In genomic region chr10:86100581-86101061, GRCh38 we compare ENCODE assay signal across 7 cellular contexts.
DNase-seq lines count a peak whose midpoint lies in the region; ATAC-seq and TF ChIP-seq lines count a peak whose summit lies in the region.

No MANE protein-coding gene starts in this region.

- intact Hi-C loops in posterior cingulate gyrus (cut with DNase I) = loop anchor here (10.0 kb wide), 1 partner anchor 274 kb away; no protein-coding TSS in a partner anchor

- ATAC-seq in GM19351 (IDR thresholded peaks at IDR 0.05; ENCODE audit: unreplicated experiment) = peak; percentile 83
- peak; percentile 74 for ATAC-seq in HG03520 (IDR thresholded peaks at IDR 0.05; ENCODE audit: unreplicated experiment)

- no peaks in the 10 kb centered on the region for H3K4me1 ChIP-seq in DOHH2 (ENCODE audit: control insufficient read depth, low read length)
- H3K4me1 ChIP-seq in SJSA1 (replicated peaks) = no peaks in the 10 kb centered on the region

- H3K4me2 ChIP-seq in DOHH2 (ENCODE audit: low read length) = no peak overlapping the region

- H3K36me3 ChIP-seq in DOHH2 (ENCODE audit: control insufficient read depth, low read length) (no peaks in the 10 kb centered on the region), SJSA1 (no peaks in the 10 kb centered on the region)

- no peaks in the 10 kb centered on the region for H3F3A ChIP-seq in DOHH2 (ENCODE audit: control insufficient read depth, insufficient read depth)

- H3K27me3 ChIP-seq in DOHH2 (ENCODE audit: control insufficient read depth, low read length) (0 out of 2 replicates have a peak, but pooled peaks cover 5% of the 10 kb centered on the region), SJSA1 (replicated peaks) (no peaks in the 10 kb centered on the region)

- peak; percentile 86 for TF ChIP-seq CTCF in DOHH2 (IDR thresholded peaks at IDR 0.05; ENCODE audit: low read depth, low read length, poor library complexity, severe bottlenecking)

- H3K9me3 ChIP-seq in DOHH2 (ENCODE audit: control insufficient read depth, insufficient read depth, low read length) (no peaks in the 10 kb centered on the region), SJSA1 (replicated peaks) (no peaks in the 10 kb centered on the region)

- no peaks in the 10 kb centered on the region for H3K79me2 ChIP-seq in DOHH2 (ENCODE audit: control insufficient read depth, low read length)

- H3K4me3 ChIP-seq in DOHH2 (ENCODE audit: low read length) = no peak overlapping the region
- no peak overlapping the region for H3K4me3 ChIP-seq in SJSA1

- no peaks in the 10 kb centered on the region for H4K20me1 ChIP-seq in DOHH2 (ENCODE audit: control insufficient read depth, insufficient read depth, low read depth, low read length)

- H3K9me2 ChIP-seq in DOHH2 (replicated peaks; ENCODE audit: control insufficient read depth, low read length) = no peaks in the 10 kb centered on the region

- no peak overlapping the region for H3K27ac ChIP-seq in DOHH2 (ENCODE audit: low read depth, low read length)
- H3K27ac ChIP-seq in SJSA1 = no peak overlapping the region

- DNase-seq in SJSA1 (ENCODE audit: low read depth in 1 of 2, low spot score in 2 of 2) (peak; percentile 5 to 18), iPS-NIHi7 (ENCODE audit: extremely low spot score) (peak; percentile 77), posterior cingulate gyrus (no peak), NCI-H774 (lab: John Stamatoyannopoulos, UW) (no peak)

Comparison
In these comparisons a context has a peak if more than half of its experiments do, and no peak if none do; other contexts are left out.
1. DNase-seq: peak in SJSA1 (2 of 2) and iPS-NIHi7 (single experiment); none in posterior cingulate gyrus (0 of 10) and NCI-H774 (single experiment).